Comparison of ENCODE assay signal across 8 cellular contexts in genomic region chr6:85677243-85677956, GRCh38. TPM values are rescaled to one million over a fixed set of nuclear protein-coding genes. Genes with fewer than 3 reads are reported as not detected.
DNase-seq lines count a peak whose midpoint lies in the region; ATAC-seq, FAIRE-seq and TF ChIP-seq lines count a peak whose summit lies in the region.

No MANE protein-coding gene starts in this region.

- H3K27me3 Mint-ChIP-seq in CD8-positive, alpha-beta memory T cell: peaks cover 0 to 6% of the 10 kb centered on the region in 2 donors
- no peaks in the 10 kb centered on the region for H3K27me3 Mint-ChIP-seq in astrocyte (ENCODE audit: low read depth, unreplicated experiment)

- peaks cover 0 to 3% (median 0%) of the 10 kb centered on the region in 5 donors for H3K9me3 Mint-ChIP-seq in CD8-positive, alpha-beta memory T cell
- H3K9me3 Mint-ChIP-seq in astrocyte (ENCODE audit: unreplicated experiment): no peaks in the 10 kb centered on the region

- H3K4me3 Mint-ChIP-seq in CD8-positive, alpha-beta memory T cell: peak overlapping the region; percentile 96 to 100 (median 98)
- peak overlapping the region; percentile 100 for H3K4me3 Mint-ChIP-seq in astrocyte (ENCODE audit: unreplicated experiment)

- H4K20me1 ChIP-seq in astrocyte (ENCODE audit: insufficient read depth, low read length): peaks cover 57% of the 10 kb centered on the region
- peaks cover 37% of the 10 kb centered on the region for H4K20me1 ChIP-seq in HepG2 (ENCODE audit: insufficient read depth, low read length)

- H3K4me1 Mint-ChIP-seq in CD8-positive, alpha-beta memory T cell: peaks cover 53 to 63% (median 62%) of the 10 kb centered on the region in 3 donors
- H3K4me1 Mint-ChIP-seq in astrocyte (ENCODE audit: low read depth, unreplicated experiment): peaks cover 13% of the 10 kb centered on the region

- no peaks in the 10 kb centered on the region for H3K27me3 ChIP-seq in CD8-positive, alpha-beta memory T cell (ENCODE audit: insufficient read depth, low read length, poor library complexity, severe bottlenecking)
- H3K27me3 ChIP-seq in HUES48 (ENCODE audit: control insufficient read depth, insufficient read depth, low read length): no peaks in the 10 kb centered on the region
- no peaks in the 10 kb centered on the region for H3K27me3 ChIP-seq in astrocyte (ENCODE audit: insufficient read depth, low read length)
- H3K27me3 ChIP-seq in HepG2 (ENCODE audit: control insufficient read depth in 1 of 2, insufficient read depth in 2 of 2, low read length in 2 of 2): no peaks in the 10 kb centered on the region; a peak in 1 of 5 replicates
- no peaks in the 10 kb centered on the region for H3K27me3 ChIP-seq in testis

- TF ChIP-seq CTCF in astrocyte (IDR thresholded peaks at IDR 0.05; ENCODE audit: insufficient read depth, low read depth, low read length) (peak; percentile 9), HepG2 (CRISPR knock-in tag; IDR thresholded peaks at IDR 0.05) (peak; percentile 43; the same call in 1 of the 2 replicates), testis (IDR thresholded peaks at IDR 0.05) (no peak)

- under 1% methylated on average over 12 of the region's 12 CpGs for WGBS in HepG2 (ENCODE audit: low lambda C conversion rate)
- 1% methylated on average over 12 of the region's 12 CpGs for WGBS in testis, 2 donors

- no peak for TF ChIP-seq RAD21 in HepG2 (CRISPR knock-in tag; IDR thresholded peaks at IDR 0.05)

- CTCF ChIA-PET in CD8-positive, alpha-beta memory T cell (lab: Charles Lee): interaction anchor here (1.2 to 5.2 kb wide), 6 partner anchors 8 to 323 kb away, joined by 3 to 86 read pairs (median 10); partner anchors contain the start of genes SNX14 and SYNCRIP
- CTCF ChIA-PET in HepG2 (lab: Yijun Ruan, JAX; ENCODE audit: low intra/inter-chr PET ratio, low total read pairs): no interaction called here

- in situ Hi-C loops in HepG2 (cut with HindIII; ENCODE audit: extremely low pct_ligation_motif_present, low pct_unique_long_range_greater_than_20kb): loop anchor here (5.0 kb wide), 1 partner anchor 35 kb away; the partner anchor contains the start of gene SYNCRIP

- H3K9me3 ChIP-seq in CD8-positive, alpha-beta memory T cell (ENCODE audit: low read length): no peaks in the 10 kb centered on the region
- H3K9me3 ChIP-seq in HUES48 (ENCODE audit: control insufficient read depth, insufficient read depth, low read length) (no peaks in the 10 kb centered on the region), astrocyte (ENCODE audit: insufficient read depth, low read depth, low read length) (no peaks in the 10 kb centered on the region), HepG2 (ENCODE audit: low read length) (no peaks in the 10 kb centered on the region), testis (no peaks in the 10 kb centered on the region)

- no peak for FAIRE-seq in astrocyte (lab: Jason Lieb, UNC)
- no peak for FAIRE-seq in HepG2 (lab: Jason Lieb, UNC)

- H3K4me1 ChIP-seq in CD8-positive, alpha-beta memory T cell (ENCODE audit: insufficient read depth, low read length): peaks cover 37% of the 10 kb centered on the region
- H3K4me1 ChIP-seq in HUES48 (ENCODE audit: control insufficient read depth, insufficient read depth, low read length) (peaks cover 13% of the 10 kb centered on the region), astrocyte (ENCODE audit: insufficient read depth, low read length) (peaks cover 7% of the 10 kb centered on the region), HepG2 (ENCODE audit: insufficient read depth, low read length) (peaks cover 39% of the 10 kb centered on the region), testis (peaks cover 12% of the 10 kb centered on the region)

- BruUV-seq in HepG2 (replicated peaks; lab: Mats Ljungman, UMichigan): no TSS peak

- H3K9ac ChIP-seq in HUES48 (ENCODE audit: low read depth, low read length) (peak overlapping the region; percentile 98), astrocyte (ENCODE audit: low read length) (peak overlapping the region; percentile 99), HepG2 (ENCODE audit: insufficient read depth, low read depth, low read length) (peak overlapping the region; percentile 97)

- POLR2A ChIA-PET in CD8-positive, alpha-beta memory T cell (lab: Charles Lee): interaction anchor here (0.6 to 5.8 kb wide), 8 partner anchors 7 to 219 kb away, joined by 3 to 356 read pairs (median 6); partner anchors contain the start of genes SNX14 and SYNCRIP
- POLR2A ChIA-PET in HepG2 (lab: Yijun Ruan, JAX): interaction anchor here (1.4 to 5.5 kb wide), 13 partner anchors 13 to 272 kb away, joined by 3 to 245 read pairs (median 10); partner anchors contain the start of genes NT5E, SNX14 and SYNCRIP

- H3K27ac ChIP-seq in CD8-positive, alpha-beta memory T cell (ENCODE audit: low read depth, low read length): peak overlapping the region; percentile 95
- H3K27ac ChIP-seq in HUES48 (ENCODE audit: low read depth, low read length) (peak overlapping the region; percentile 87), astrocyte (ENCODE audit: low read depth, low read length) (peak overlapping the region; percentile 85), HepG2 (ENCODE audit: extremely low read length, insufficient read depth, low read length) (peak overlapping the region; percentile 97), testis (peak overlapping the region; percentile 76 to 94)

- H2AFZ ChIP-seq in astrocyte (ENCODE audit: low read depth, low read length) (no peak overlapping the region), HepG2 (ENCODE audit: low read length) (no peak overlapping the region)

- peak overlapping the region; percentile 96 for H3K4me3 ChIP-seq in CD8-positive, alpha-beta memory T cell (ENCODE audit: low read length)
- peak overlapping the region; percentile 84 for H3K4me3 ChIP-seq in HUES48 (ENCODE audit: low read depth, low read length)
- H3K4me3 ChIP-seq in astrocyte (ENCODE audit: insufficient read depth, low read depth, low read length): peak overlapping the region; percentile 100
- peak overlapping the region; percentile 92 to 97 (median 93) for H3K4me3 ChIP-seq in HepG2 (replicated peaks in 1 of 3; ENCODE audit: insufficient read depth in 1 of 3, low read depth in 2 of 3, low read length in 3 of 3)
- peak overlapping the region; percentile 90 to 94 for H3K4me3 ChIP-seq in testis

- intact Hi-C loops in HepG2 (cut with micrococcal nuclease; ENCODE audit: unreplicated experiment) (loop anchor here (5.0 to 10.0 kb wide), 2 partner anchors 85 to 187 kb away; partner anchors contain the start of gene SNX14), testis (cut with DNase I; ENCODE audit: low total_unique reads) (loop anchor here (5.0 kb wide), 1 partner anchor 35 kb away; the partner anchor contains the start of gene SYNCRIP)

- H3K36me3 ChIP-seq in CD8-positive, alpha-beta memory T cell (ENCODE audit: insufficient read depth, low read length): no peaks in the 10 kb centered on the region
- H3K36me3 ChIP-seq in HUES48 (ENCODE audit: control insufficient read depth, insufficient read depth, low read length) (peaks cover 43% of the 10 kb centered on the region), astrocyte (ENCODE audit: insufficient read depth, low read length) (peaks cover 35% of the 10 kb centered on the region), HepG2 (replicated peaks in 1 of 2; ENCODE audit: control insufficient read depth in 1 of 2, insufficient read depth in 2 of 2, low read length in 2 of 2) (peaks cover 0 to 4% of the 10 kb centered on the region in 2 experiments; a peak in 1 of 5 replicates), testis (ENCODE audit: low read depth, missing control alignments) (no peaks in the 10 kb centered on the region)

- H3K27ac Mint-ChIP-seq in CD8-positive, alpha-beta memory T cell: peak overlapping the region; percentile 94 to 100 (median 98)
- H3K27ac Mint-ChIP-seq in astrocyte (ENCODE audit: unreplicated experiment): peak overlapping the region; percentile 99

- TF ChIP-seq POLR2A in HepG2 (IDR thresholded peaks at IDR 0.05; ENCODE audit: insufficient read depth in 1 of 2, low read depth in 2 of 2, low read length in 2 of 2) (peak in 1 of 2 experiments; percentile 25; a peak in 1 of 4 replicates), testis (IDR thresholded peaks at IDR 0.05) (no peak)

- ATAC-seq in HepG2 (no peak), HG02642 (IDR thresholded peaks at IDR 0.05; ENCODE audit: poor library complexity, unreplicated experiment) (no peak), HG02870 (IDR thresholded peaks at IDR 0.05; ENCODE audit: unreplicated experiment) (no peak), HG03196 (IDR thresholded peaks at IDR 0.05; ENCODE audit: unreplicated experiment) (no peak)

- no peak for TF ChIP-seq EP300 in HepG2 (IDR thresholded peaks at IDR 0.05; ENCODE audit: low read depth in 2 of 2, low read length in 2 of 2)
- TF ChIP-seq EP300 in HepG2 (CRISPR knock-in tag; IDR thresholded peaks at IDR 0.05; ENCODE audit: borderline replicate concordance): no peak

- peaks cover 69% of the 10 kb centered on the region for H3K79me2 ChIP-seq in astrocyte (ENCODE audit: insufficient read depth, low read length)
- H3K79me2 ChIP-seq in HepG2 (ENCODE audit: insufficient read depth, low read length): peaks cover 48% of the 10 kb centered on the region

- H3K4me2 ChIP-seq in astrocyte (ENCODE audit: low read length) (peak overlapping the region; percentile 92), HepG2 (ENCODE audit: low read depth, low read length) (peak overlapping the region; percentile 82)

- peaks cover 0 to 56% (median 12%) of the 10 kb centered on the region in 3 donors for H3K36me3 Mint-ChIP-seq in CD8-positive, alpha-beta memory T cell
- peaks cover 28% of the 10 kb centered on the region for H3K36me3 Mint-ChIP-seq in astrocyte (ENCODE audit: low read depth, unreplicated experiment)

- no peak for DNase-seq in CD8-positive, alpha-beta memory T cell
- DNase-seq in astrocyte (ENCODE audit: low read depth) (no peak), HepG2 (ENCODE audit: low spot score) (no peak), testis (no peak)

RNA-seq across cellular contexts. Expression of gene SYNCRIP, which starts 34.7 kb away (rescaled TPM):
- total RNA-seq in CD8-positive, alpha-beta memory T cell: 100 to 1,000 TPM; 247 to 249 TPM
- 81.6 TPM for polyA plus RNA-seq in CD8-positive, alpha-beta memory T cell
- total RNA-seq in astrocyte (122 and 136 TPM in 2 replicates), HepG2 (2016; rRNA removed; fragmentation: Illumina TruSeq; extraction: Trizol) (112 and 183 TPM in 2 replicates), testis (10 to 100 TPM; 51.6 to 55.1 TPM)
- total RNA-seq in HepG2 (2016; cell fraction: cytosol; rRNA removed; fragmentation: Illumina TruSeq; extraction: Trizol; ENCODE audit: low read depth): 11.4 and 13.0 TPM in 2 replicates
- 101 and 177 TPM in 2 replicates for total RNA-seq in HepG2 (2016; cell fraction: insoluble cytoplasmic fraction; rRNA removed; fragmentation: Illumina TruSeq; extraction: Trizol)
- 28.5 and 32.6 TPM in 2 replicates for total RNA-seq in HepG2 (2016; cell fraction: membrane; rRNA removed; fragmentation: Illumina TruSeq; extraction: Trizol)
- total RNA-seq in HepG2 (2016; cell fraction: nucleus; rRNA removed; fragmentation: Illumina TruSeq; extraction: Trizol): 112 TPM in 2 replicates
- polyA plus RNA-seq in HepG2 (2011; rRNA removed) (6.8 and 8.1 TPM in 2 replicates), testis (ENCODE audit: insufficient read depth, low read depth, low replicate concordance) (67.0 TPM)
- polyA plus RNA-seq in HepG2 (2011; cell fraction: cytosol; rRNA removed): 3.2 and 5.2 TPM in 2 replicates
- polyA plus RNA-seq in HepG2 (2011; cell fraction: nucleus; rRNA removed): 6.9 and 7.9 TPM in 2 replicates
- 41.5 and 63.8 TPM in 2 replicates for polyA plus RNA-seq in HepG2 (2012)
- 5.1 and 5.8 TPM in 2 replicates for polyA plus RNA-seq in HepG2 (2016; cell fraction: cytosol; fragmentation: Illumina TruSeq; extraction: Trizol; ENCODE audit: low read depth)
- 185 and 186 TPM in 2 replicates for polyA plus RNA-seq in HepG2 (2016; cell fraction: insoluble cytoplasmic fraction; fragmentation: Illumina TruSeq; extraction: Trizol; ENCODE audit: low read depth)
- polyA plus RNA-seq in HepG2 (2016; cell fraction: membrane; fragmentation: Illumina TruSeq; extraction: Trizol; ENCODE audit: low read depth): 12.7 and 15.0 TPM in 2 replicates
- 74.1 and 83.2 TPM in 2 replicates for polyA plus RNA-seq in HepG2 (2016; cell fraction: nucleus; fragmentation: Illumina TruSeq; extraction: Trizol; ENCODE audit: insufficient read depth, low read depth)
- polyA minus RNA-seq in HepG2 (2011; rRNA and poly(A)+ RNA removed; ENCODE audit: low replicate concordance): 7.5 and 23.4 TPM in 2 replicates
- 13.1 and 17.5 TPM in 2 replicates for polyA minus RNA-seq in HepG2 (2011; cell fraction: cytosol; rRNA and poly(A)+ RNA removed)
- polyA minus RNA-seq in HepG2 (2011; cell fraction: nucleus; rRNA and poly(A)+ RNA removed): 70.1 and 89.5 TPM in 2 replicates

Comparison
In these comparisons a context has a peak if more than half of its experiments do, and no peak if none do; other contexts are left out.
1. CTCF ChIP-seq: peak in astrocyte (single experiment) and HepG2 (single experiment); none in testis (0 of 3).
2. Peak in every context shown above with its lines, with median percentiles within 50 percentile points of each other: H3K27ac ChIP-seq, H3K4me3 ChIP-seq and H3K9ac ChIP-seq.